Comparison of ENCODE assay signal across 8 cellular contexts in genomic region chr9:137618105-137619067, GRCh38. TPM values are rescaled to one million over a fixed set of nuclear protein-coding genes. Genes with fewer than 3 reads are reported as not detected.
DNase-seq lines count a peak whose midpoint lies in the region; ATAC-seq and TF ChIP-seq lines count a peak whose summit lies in the region.

Gene EHMT1, plus strand, starts transcription at chr9:137619005. Its CDS starts 24 bp downstream, at chr9:137619029.

- peak within 1 kb of the TSS; percentile 76 for H2BK5ac ChIP-seq in mesendoderm (ENCODE audit: low read length)

- peak within 1 kb of the TSS; percentile 88 for H3K18ac ChIP-seq in mesendoderm (ENCODE audit: low read length)

- no peak within 1 kb of the TSS for H4K8ac ChIP-seq in mesendoderm (ENCODE audit: low read depth, low read length)

- no peaks in the 10 kb centered on the region for H3K9me3 Mint-ChIP-seq in CD14-positive monocyte
- H3K9me3 Mint-ChIP-seq in effector memory CD8-positive, alpha-beta T cell: no peaks in the 10 kb centered on the region

- no peaks in the 10 kb centered on the region for H3K27me3 Mint-ChIP-seq in CD14-positive monocyte (ENCODE audit: low read depth in 3 of 3)
- no peaks in the 10 kb centered on the region for H3K27me3 Mint-ChIP-seq in effector memory CD8-positive, alpha-beta T cell

- H3K56ac ChIP-seq in mesendoderm (ENCODE audit: low read length): peak within 1 kb of the TSS; percentile 97

- H3K36me3 ChIP-seq in mesendoderm (ENCODE audit: control insufficient read depth, insufficient read depth, low read length): peaks cover 6% of the 10 kb centered on the region

- peak within 1 kb of the TSS; percentile 98 for H3K9ac ChIP-seq in mesendoderm (ENCODE audit: low read length)

- H3K4me3 Mint-ChIP-seq in CD14-positive monocyte: peak within 1 kb of the TSS; percentile 91 to 95
- peak within 1 kb of the TSS; percentile 84 to 89 for H3K4me3 Mint-ChIP-seq in effector memory CD8-positive, alpha-beta T cell

- peak within 1 kb of the TSS; percentile 100 for H3K4me2 ChIP-seq in mesendoderm (ENCODE audit: low read length)

- DNase-seq in CD14-positive monocyte (ENCODE audit: low spot score) (peak; percentile 79), NK-92 (lab: John Stamatoyannopoulos, UW; ENCODE audit: unreplicated experiment) (peak; percentile 49), mesendoderm (peak; percentile 87)
- DNase-seq in effector memory CD8-positive, alpha-beta T cell: peak; percentile 88 to 95 (median 93)
- DNase-seq in stimulated activated CD8-positive, alpha-beta memory T cell treated with anti-CD3 and anti-CD28 coated beads, Interleukin-12 subunit alpha, Interleukin-12 subunit beta, amount 100 ng/mL, for 4 hours (ENCODE audit: low read depth): peak; percentile 87

- H2BK120ac ChIP-seq in mesendoderm (ENCODE audit: low read depth, low read length): peak within 1 kb of the TSS; percentile 32

- TF ChIP-seq CTCF in CD14-positive monocyte (IDR thresholded peaks at IDR 0.05): no peak

- WGBS in mesendoderm (ENCODE audit: extremely low coverage, insufficient coverage, low lambda C conversion rate): no CpG with 5 or more reads among the region's 94 CpGs

- H3K36me3 Mint-ChIP-seq in CD14-positive monocyte: peaks cover 13 to 35% of the 10 kb centered on the region in 2 donors
- H3K36me3 Mint-ChIP-seq in effector memory CD8-positive, alpha-beta T cell (ENCODE audit: insufficient read depth): peaks cover 45% of the 10 kb centered on the region

- H3K4me1 Mint-ChIP-seq in CD14-positive monocyte: peaks cover 36% of the 10 kb centered on the region
- H3K4me1 Mint-ChIP-seq in effector memory CD8-positive, alpha-beta T cell (ENCODE audit: low read depth in 2 of 2): peaks cover 27 to 29% of the 10 kb centered on the region in 2 donors

- peak within 1 kb of the TSS; percentile 90 to 98 (median 95) for H3K27ac Mint-ChIP-seq in CD14-positive monocyte
- H3K27ac Mint-ChIP-seq in effector memory CD8-positive, alpha-beta T cell: peak within 1 kb of the TSS; percentile 86 to 92

- POLR2A ChIA-PET in activated CD8-positive, alpha-beta memory T cell treated with anti-CD3 and anti-CD28 coated beads for 36 hours (lab: Charles Lee): interaction anchor here (0.6 to 1.6 kb wide), 4 partner anchors 10 to 39 kb away, joined by 3 to 8 read pairs (median 5); partner anchors contain the start of genes ARRDC1 and ZMYND19

- no peak within 1 kb of the TSS for H4K5ac ChIP-seq in mesendoderm (ENCODE audit: low read length)

- peaks cover 18% of the 10 kb centered on the region for H3K79me1 ChIP-seq in mesendoderm (ENCODE audit: low read length)

- ATAC-seq in GM19395 (IDR thresholded peaks at IDR 0.05; ENCODE audit: unreplicated experiment) (peak; percentile 63), HG03565 (IDR thresholded peaks at IDR 0.05; ENCODE audit: unreplicated experiment) (peak; percentile 60)
- ATAC-seq in effector memory CD8-positive, alpha-beta T cell (replicated peaks): peak; percentile 80

- intact Hi-C loops in CD14-positive monocyte (cut with micrococcal nuclease): loop anchor here (1.0 to 5.0 kb wide), 2 partner anchors 12 to 41 kb away; partner anchors contain the start of gene DPH7 (in 2 of the 2)

- peaks cover 52% of the 10 kb centered on the region for H3K79me2 ChIP-seq in mesendoderm (ENCODE audit: control insufficient read depth, insufficient read depth, low read length)

- CTCF ChIA-PET in activated CD8-positive, alpha-beta memory T cell treated with anti-CD3 and anti-CD28 coated beads for 36 hours (lab: Charles Lee): no interaction called here

- no peak within 1 kb of the TSS for H2BK15ac ChIP-seq in mesendoderm (replicated peaks; ENCODE audit: low read depth)

- H3K27me3 ChIP-seq in mesendoderm (ENCODE audit: insufficient read depth, low read length, poor library complexity): no peaks in the 10 kb centered on the region

- H3K4me3 ChIP-seq in mesendoderm (ENCODE audit: low read length): peak within 1 kb of the TSS; percentile 97

- peak within 1 kb of the TSS; percentile 63 for H3K4ac ChIP-seq in mesendoderm (ENCODE audit: low read depth, low read length)

- H2AK5ac ChIP-seq in mesendoderm (ENCODE audit: low read length): peak within 1 kb of the TSS; percentile 65

- peaks cover 7% of the 10 kb centered on the region for H3K4me1 ChIP-seq in mesendoderm (ENCODE audit: control insufficient read depth, low read depth, low read length)

- H3K23ac ChIP-seq in mesendoderm (ENCODE audit: low read length): no peak within 1 kb of the TSS

- peak within 1 kb of the TSS; percentile 68 for H3K27ac ChIP-seq in mesendoderm (ENCODE audit: low read depth, low read length)

RNA-seq across cellular contexts. Expression of gene EHMT1, which starts in this region (rescaled TPM):
- 10 to 100 TPM; 10.1 to 15.0 TPM for polyA plus RNA-seq in CD14-positive monocyte
- 10 to 100 TPM; 69.9 to 75.4 TPM for total RNA-seq in activated CD8-positive, alpha-beta memory T cell treated with anti-CD3 and anti-CD28 coated beads for 36 hours
- 64.8 TPM for polyA plus RNA-seq in mesendoderm (2013, experiment 1 of 2)
- 67.8 TPM for polyA plus RNA-seq in mesendoderm (2013, experiment 2 of 2)

Comparison
In these comparisons a context has a peak if more than half of its experiments do, and no peak if none do; other contexts are left out.
1. Peak in every context shown above with its lines: DNase-seq, ATAC-seq, H3K4me3 ChIP-seq and H3K27ac ChIP-seq.